ENCODE assay signal across 8 cellular contexts in genomic region chr19:610801-611505, GRCh38. TPM values are rescaled to one million over a fixed set of nuclear protein-coding genes. Genes with fewer than 3 reads are reported as not detected.
DNase-seq lines count a peak whose midpoint lies in the region; ATAC-seq, FAIRE-seq and TF ChIP-seq lines count a peak whose summit lies in the region.

No MANE protein-coding gene starts in this region.

- H3K36me3 ChIP-seq in GM12878 (ENCODE audit: control insufficient read depth in 2 of 2, insufficient read depth in 2 of 2, low read length in 1 of 2) (no peaks in the 10 kb centered on the region), right lobe of liver (no peaks in the 10 kb centered on the region)

- CTCF ChIA-PET in GM12878 (lab: Yijun Ruan, JAX) = interaction anchor here (1.0 kb wide), 1 partner anchor 100 kb away, joined by 3 read pairs; no protein-coding TSS in a partner anchor

- TF ChIP-seq POLR2A in GM12878 (IDR thresholded peaks at IDR 0.05; ENCODE audit: low read depth, low read length) (peak; percentile 58; the same call in 1 of the 2 replicates), right lobe of liver (IDR thresholded peaks at IDR 0.05) (no peak)

- intact Hi-C loops in GM12878 (cut with micrococcal nuclease; ENCODE audit: unreplicated experiment) (no loop called here), right lobe of liver (cut with DNase I) (no loop called here)

- TF ChIP-seq CTCF in GM20000 (IDR thresholded peaks at IDR 0.05; ENCODE audit: extremely low read depth, missing control alignments) (no peak), GM12878 (IDR thresholded peaks at IDR 0.05 in 2 of 3, conservative IDR thresholded peaks at IDR 0.05 in 1 of 3; ENCODE audit: control insufficient read depth in 2 of 3, extremely low read depth in 1 of 3, insufficient read depth in 1 of 3, low read depth in 3 of 3, low read length in 3 of 3) (no peak), right lobe of liver (IDR thresholded peaks at IDR 0.05) (no peak)

- H3K27me3 Mint-ChIP-seq in T-helper 2 cell treated with Interferon-gamma antibody and Interleukin-4, amounts not matched to agents 5 μg/mL and 100 μg/mL, for 36 hours (ENCODE audit: low read depth) = no peaks in the 10 kb centered on the region
- H3K27me3 Mint-ChIP-seq in stimulated activated memory B cell treated with anti-CD40 and anti-IgM and Interleukin-4, amounts not matched to agents 10 μg/mL and 1 μg/mL and 100 μg/mL, for 72 hours = peaks cover 9% of the 10 kb centered on the region

- POLR2A ChIA-PET in GM12878 (lab: Charles Lee) = interaction anchor here (0.9 to 1.4 kb wide), 3 partner anchors 15 to 79 kb away, joined by 3 to 7 read pairs (median 3); partner anchors contain the start of genes CDC34 and POLRMT

- SMC1A ChIA-PET in GM12878 (lab: Charles Lee; ENCODE audit: uncharacterized antibody, unreplicated experiment) = interaction anchor here (1.5 kb wide), 1 partner anchor 79 kb away, joined by 3 read pairs; the partner anchor contains the start of gene CDC34

- H3K4me1 ChIP-seq in GM12878 (ENCODE audit: control insufficient read depth, insufficient read depth, low read length) = peaks cover 8% of the 10 kb centered on the region
- H3K4me1 ChIP-seq in right lobe of liver = no peaks in the 10 kb centered on the region

- in situ Hi-C loops in GM12878 (cut with MboI) = no loop called here

- WGBS in GM12878 (ENCODE audit: insufficient coverage, insufficient replicate concordance, low lambda C conversion rate, missing lambda C conversion rate) = 33% methylated on average over 37 of the region's 37 CpGs
- WGBS in right lobe of liver (ENCODE audit: insufficient coverage, low coverage, low lambda C conversion rate, missing lambda C conversion rate) = 46% methylated on average over 9 of the region's 37 CpGs

- no peaks in the 10 kb centered on the region for H3K9me3 Mint-ChIP-seq in T-helper 2 cell treated with Interferon-gamma antibody and Interleukin-4, amounts not matched to agents 5 μg/mL and 100 μg/mL, for 36 hours
- H3K9me3 Mint-ChIP-seq in stimulated activated memory B cell treated with anti-CD40 and anti-IgM and Interleukin-4, amounts not matched to agents 10 μg/mL and 1 μg/mL and 100 μg/mL, for 72 hours = no peaks in the 10 kb centered on the region

- peak; percentile 41 for FAIRE-seq in GM12878 (lab: Jason Lieb, UNC)

- H3K27ac ChIP-seq in GM12878 (ENCODE audit: control insufficient read depth, insufficient read depth) (peak overlapping the region; percentile 73), right lobe of liver (no peak overlapping the region)

- H3K9ac ChIP-seq in GM12878 (ENCODE audit: control insufficient read depth, insufficient read depth, low read length) = peak overlapping the region; percentile 60; the same call in 1 of the 2 replicates

- peak overlapping the region; percentile 96 for H3K27ac Mint-ChIP-seq in T-helper 2 cell treated with Interferon-gamma antibody and Interleukin-4, amounts not matched to agents 5 μg/mL and 100 μg/mL, for 36 hours
- H3K27ac Mint-ChIP-seq in stimulated activated memory B cell treated with anti-CD40 and anti-IgM and Interleukin-4, amounts not matched to agents 10 μg/mL and 1 μg/mL and 100 μg/mL, for 72 hours = peak overlapping the region; percentile 76

- peak; percentile 82 for ATAC-seq in GM12878
- peak; percentile 13 to 50 (median 38) for ATAC-seq in right lobe of liver
- ATAC-seq in stimulated activated memory B cell treated with anti-CD40 and anti-IgM and Interleukin-4, amounts not matched to agents 10 μg/mL and 1 μg/mL and 100 μg/mL, for 72 hours = peak; percentile 70
- ATAC-seq in GM19452 (IDR thresholded peaks at IDR 0.05; ENCODE audit: unreplicated experiment) = no peak

- peak overlapping the region; percentile 88 for H3K4me3 Mint-ChIP-seq in T-helper 2 cell treated with Interferon-gamma antibody and Interleukin-4, amounts not matched to agents 5 μg/mL and 100 μg/mL, for 36 hours
- peak overlapping the region; percentile 78 for H3K4me3 Mint-ChIP-seq in stimulated activated memory B cell treated with anti-CD40 and anti-IgM and Interleukin-4, amounts not matched to agents 10 μg/mL and 1 μg/mL and 100 μg/mL, for 72 hours

- no peak overlapping the region; the same call in 1 of the 2 replicates for H3K4me3 ChIP-seq in GM12878
- no peak overlapping the region for H3K4me3 ChIP-seq in right lobe of liver

- H3K79me2 ChIP-seq in GM12878 (ENCODE audit: control insufficient read depth, insufficient read depth, low read length) = no peaks in the 10 kb centered on the region

- no TSS peak for BruUV-seq in GM12878 (replicated peaks; lab: Mats Ljungman, UMichigan)

- H4K20me1 ChIP-seq in GM12878 (ENCODE audit: control insufficient read depth, insufficient read depth) = no peaks in the 10 kb centered on the region

- TF ChIP-seq RAD21 in GM12878 (IDR thresholded peaks at IDR 0.05; ENCODE audit: insufficient read depth, low read depth, low read length) = no peak

- H2AFZ ChIP-seq in GM12878 (ENCODE audit: control insufficient read depth, low read depth, low read length) = peak overlapping the region; percentile 78

- H3K9me3 ChIP-seq in GM12878 (replicated peaks; ENCODE audit: control insufficient read depth, insufficient read depth, low read length) (no peaks in the 10 kb centered on the region), right lobe of liver (no peaks in the 10 kb centered on the region)

- peaks cover 6% of the 10 kb centered on the region for H3K36me3 Mint-ChIP-seq in T-helper 2 cell treated with Interferon-gamma antibody and Interleukin-4, amounts not matched to agents 5 μg/mL and 100 μg/mL, for 36 hours (ENCODE audit: low read depth)
- H3K36me3 Mint-ChIP-seq in stimulated activated memory B cell treated with anti-CD40 and anti-IgM and Interleukin-4, amounts not matched to agents 10 μg/mL and 1 μg/mL and 100 μg/mL, for 72 hours = peaks cover 13% of the 10 kb centered on the region

- TF ChIP-seq EP300 in GM12878 (IDR thresholded peaks at IDR 0.05; ENCODE audit: borderline replicate concordance in 1 of 2, control insufficient read depth in 1 of 2, low read depth in 2 of 2, low read length in 2 of 2) = no peak

- RAD21 ChIA-PET in GM12878 (lab: Charles Lee; ENCODE audit: unreplicated experiment) = no interaction called here

- H3K27me3 ChIP-seq in GM12878 (replicated peaks in 1 of 2; ENCODE audit: control insufficient read depth in 2 of 2, insufficient read depth in 2 of 2, low read length in 1 of 2) (no peaks in the 10 kb centered on the region), right lobe of liver (no peaks in the 10 kb centered on the region)

- H3K4me1 Mint-ChIP-seq in T-helper 2 cell treated with Interferon-gamma antibody and Interleukin-4, amounts not matched to agents 5 μg/mL and 100 μg/mL, for 36 hours (ENCODE audit: low read depth) = peaks cover 3% of the 10 kb centered on the region
- H3K4me1 Mint-ChIP-seq in stimulated activated memory B cell treated with anti-CD40 and anti-IgM and Interleukin-4, amounts not matched to agents 10 μg/mL and 1 μg/mL and 100 μg/mL, for 72 hours = peaks cover 19% of the 10 kb centered on the region

- H3K4me2 ChIP-seq in GM12878 (ENCODE audit: control insufficient read depth, insufficient read depth) = peak overlapping the region; percentile 74

- peak; percentile 87 for DNase-seq in GM20000 (ENCODE audit: low spot score)
- peak; percentile 59 for DNase-seq in T-helper 2 cell treated with Interferon-gamma antibody and Interleukin-4, amounts not matched to agents 5 μg/mL and 100 μg/mL, for 36 hours (ENCODE audit: low spot score)
- DNase-seq in GM12878 (ENCODE audit: low read depth, low spot score) = no peak
- peak in 1 of 3 donors; percentile 36 for DNase-seq in right lobe of liver
- no peak for DNase-seq in NCI-H526 (lab: John Stamatoyannopoulos, UW)
- DNase-seq in AML-193 (lab: John Stamatoyannopoulos, UW) = no peak

RNA-seq across cellular contexts. Expression of gene HCN2, which starts 21.3 kb away (rescaled TPM):
- total RNA-seq in GM12878 (2013; cell fraction: nucleolus; rRNA removed) = 0.12 TPM in 1 of 2 replicates, not detected in the other
- total RNA-seq in GM12878 (2014; rRNA removed) (0.11 TPM in 1 of 2 replicates, not detected in the other), GM12878 (2014; rRNA removed; fragmentation: Illumina TruSeq; extraction: Trizol) (0.04 TPM in 1 of 2 replicates, not detected in the other), GM12878 (2021) (0.45 and 0.54 TPM in 2 replicates), right lobe of liver (under 1 TPM in 5 of 6 experiments, not detected in 1; 0.05 to 0.27 (median 0.09) TPM)
- polyA plus RNA-seq in GM12878 (2011; ENCODE audit: low read depth) = 0.17 TPM
- polyA plus RNA-seq in GM12878 (2011; rRNA removed) (0.05 TPM in 1 of 2 replicates, not detected in the other), GM12878 (2014; fragmentation: Illumina TruSeq; extraction: Trizol) (0.01 TPM in 1 of 2 replicates, not detected in the other), GM12878 (2014; fragmentation: Nextera tagmentation; extraction: Ambion mirVana) (not detected), GM12878 (2014; rRNA removed) (0.09 and 0.13 TPM in 2 replicates), GM12878 (2016; fragmentation: Nextera tagmentation; extraction: Ambion mirVana) (not detected)
- polyA plus RNA-seq in GM12878 (2011; cell fraction: cytosol; rRNA removed) = 0.03 and 0.10 TPM in 2 replicates
- polyA plus RNA-seq in GM12878 (2011; cell fraction: nucleus; rRNA removed) = 0.34 and 0.51 TPM in 2 replicates
- 0.41 and 0.77 TPM in 2 replicates for polyA plus RNA-seq in GM12878 (2012)
- polyA minus RNA-seq in GM12878 (2011; rRNA and poly(A)+ RNA removed) = not detected in 2 replicates
- polyA minus RNA-seq in GM12878 (2011; cell fraction: cytosol; rRNA and poly(A)+ RNA removed) = not detected in 2 replicates
- polyA minus RNA-seq in GM12878 (2011; cell fraction: nucleus; rRNA and poly(A)+ RNA removed) = 0.12 TPM in 1 of 2 replicates, not detected in the other

RNA-seq across cellular contexts. Expression of gene POLRMT, which starts 22.4 kb away (rescaled TPM):
- total RNA-seq in GM12878 (2013; cell fraction: nucleolus; rRNA removed) = 47.3 and 62.5 TPM in 2 replicates
- total RNA-seq in GM12878 (2014; rRNA removed) = 36.5 and 42.8 TPM in 2 replicates
- 22.0 and 22.8 TPM in 2 replicates for total RNA-seq in GM12878 (2014; rRNA removed; fragmentation: Illumina TruSeq; extraction: Trizol)
- total RNA-seq in GM12878 (2021) = 57.6 and 59.8 TPM in 2 replicates
- polyA plus RNA-seq in GM12878 (2011; ENCODE audit: low read depth) = 24.6 TPM
- 16.6 and 54.0 TPM in 2 replicates for polyA plus RNA-seq in GM12878 (2011; rRNA removed)
- polyA plus RNA-seq in GM12878 (2011; cell fraction: cytosol; rRNA removed) = 27.6 and 50.3 TPM in 2 replicates
- 300 and 345 TPM in 2 replicates for polyA plus RNA-seq in GM12878 (2011; cell fraction: nucleus; rRNA removed)
- polyA plus RNA-seq in GM12878 (2012) = 36.1 and 38.8 TPM in 2 replicates
- 7.3 and 30.8 TPM in 2 replicates for polyA plus RNA-seq in GM12878 (2014; fragmentation: Illumina TruSeq; extraction: Trizol)
- polyA plus RNA-seq in GM12878 (2014; fragmentation: Nextera tagmentation; extraction: Ambion mirVana) = 10 to 100 TPM in 1 of 2 experiments, 1 to 10 TPM in 1; 9.9 to 27.9 TPM
- 38.4 and 52.6 TPM in 2 replicates for polyA plus RNA-seq in GM12878 (2014; rRNA removed)
- polyA plus RNA-seq in GM12878 (2016; fragmentation: Nextera tagmentation; extraction: Ambion mirVana) = 10 to 100 TPM; 28.1 to 44.7 TPM
- 91.7 and 110 TPM in 2 replicates for polyA minus RNA-seq in GM12878 (2011; rRNA and poly(A)+ RNA removed)
- 33.9 and 39.2 TPM in 2 replicates for polyA minus RNA-seq in GM12878 (2011; cell fraction: cytosol; rRNA and poly(A)+ RNA removed)
- polyA minus RNA-seq in GM12878 (2011; cell fraction: nucleus; rRNA and poly(A)+ RNA removed) = 50.2 and 63.4 TPM in 2 replicates
- 10 to 100 TPM; 25.9 to 42.9 (median 33.3) TPM for total RNA-seq in right lobe of liver

RNA-seq across cellular contexts. Expression of gene FGF22, which starts 28.7 kb away (rescaled TPM):
- not detected in 2 replicates for total RNA-seq in GM12878 (2013; cell fraction: nucleolus; rRNA removed)
- not detected in 2 replicates for total RNA-seq in GM12878 (2014; rRNA removed)
- total RNA-seq in GM12878 (2014; rRNA removed; fragmentation: Illumina TruSeq; extraction: Trizol) = not detected in 2 replicates
- not detected in 2 replicates for total RNA-seq in GM12878 (2021)
- polyA plus RNA-seq in GM12878 (2011; ENCODE audit: low read depth) = not detected
- polyA plus RNA-seq in GM12878 (2011; rRNA removed) = not detected in 2 replicates
- 0.03 TPM in 1 of 2 replicates, not detected in the other for polyA plus RNA-seq in GM12878 (2011; cell fraction: cytosol; rRNA removed)
- not detected in 2 replicates for polyA plus RNA-seq in GM12878 (2011; cell fraction: nucleus; rRNA removed)
- 0.24 TPM in 1 of 2 replicates, not detected in the other for polyA plus RNA-seq in GM12878 (2012)
- not detected in 2 replicates for polyA plus RNA-seq in GM12878 (2014; fragmentation: Illumina TruSeq; extraction: Trizol)
- polyA plus RNA-seq in GM12878 (2014; fragmentation: Nextera tagmentation; extraction: Ambion mirVana) = not detected
- polyA plus RNA-seq in GM12878 (2014; rRNA removed) = 0.05 and 0.13 TPM in 2 replicates
- not detected for polyA plus RNA-seq in GM12878 (2016; fragmentation: Nextera tagmentation; extraction: Ambion mirVana)
- not detected in 2 replicates for polyA minus RNA-seq in GM12878 (2011; rRNA and poly(A)+ RNA removed)
- polyA minus RNA-seq in GM12878 (2011; cell fraction: cytosol; rRNA and poly(A)+ RNA removed) = not detected in 2 replicates
- polyA minus RNA-seq in GM12878 (2011; cell fraction: nucleus; rRNA and poly(A)+ RNA removed) = not detected in 2 replicates
- total RNA-seq in right lobe of liver = under 1 TPM in 1 of 6 experiments, not detected in 5; 0.15 TPM

RNA-seq across cellular contexts. Expression of gene BSG, which starts 38.6 kb away (rescaled TPM):
- 235 and 258 TPM in 2 replicates for total RNA-seq in GM12878 (2013; cell fraction: nucleolus; rRNA removed)
- 209 and 247 TPM in 2 replicates for total RNA-seq in GM12878 (2014; rRNA removed)
- 53.5 and 64.8 TPM in 2 replicates for total RNA-seq in GM12878 (2014; rRNA removed; fragmentation: Illumina TruSeq; extraction: Trizol)
- 244 and 253 TPM in 2 replicates for total RNA-seq in GM12878 (2021)
- polyA plus RNA-seq in GM12878 (2011; ENCODE audit: low read depth) = 54.3 TPM
- polyA plus RNA-seq in GM12878 (2011; rRNA removed) = 66.3 and 248 TPM in 2 replicates
- polyA plus RNA-seq in GM12878 (2011; cell fraction: cytosol; rRNA removed) = 257 and 342 TPM in 2 replicates
- polyA plus RNA-seq in GM12878 (2011; cell fraction: nucleus; rRNA removed) = 260 and 337 TPM in 2 replicates
- polyA plus RNA-seq in GM12878 (2012) = 173 and 195 TPM in 2 replicates
- polyA plus RNA-seq in GM12878 (2014; fragmentation: Illumina TruSeq; extraction: Trizol) = 22.1 and 60.8 TPM in 2 replicates
- 1 to 10 TPM; 2.8 to 9.5 TPM for polyA plus RNA-seq in GM12878 (2014; fragmentation: Nextera tagmentation; extraction: Ambion mirVana)
- 151 and 202 TPM in 2 replicates for polyA plus RNA-seq in GM12878 (2014; rRNA removed)
- 100 to 1,000 TPM; 288 to 297 TPM for polyA plus RNA-seq in GM12878 (2016; fragmentation: Nextera tagmentation; extraction: Ambion mirVana)
- polyA minus RNA-seq in GM12878 (2011; rRNA and poly(A)+ RNA removed) = 137 and 184 TPM in 2 replicates
- 137 and 151 TPM in 2 replicates for polyA minus RNA-seq in GM12878 (2011; cell fraction: cytosol; rRNA and poly(A)+ RNA removed)
- polyA minus RNA-seq in GM12878 (2011; cell fraction: nucleus; rRNA and poly(A)+ RNA removed) = 45.3 and 89.1 TPM in 2 replicates
- 100 to 1,000 TPM in 4 of 6 experiments, 10 to 100 TPM in 2; 88.6 to 369 (median 124) TPM for total RNA-seq in right lobe of liver

RNA-seq across cellular contexts. Expression of gene RNF126, which starts 52.1 kb away (rescaled TPM):
- total RNA-seq in GM12878 (2013; cell fraction: nucleolus; rRNA removed) = 45.4 and 54.1 TPM in 2 replicates
- total RNA-seq in GM12878 (2014; rRNA removed) = 81.3 and 100 TPM in 2 replicates
- total RNA-seq in GM12878 (2014; rRNA removed; fragmentation: Illumina TruSeq; extraction: Trizol) = 13.5 and 19.2 TPM in 2 replicates
- 78.3 and 90.2 TPM in 2 replicates for total RNA-seq in GM12878 (2021)
- polyA plus RNA-seq in GM12878 (2011; ENCODE audit: low read depth) = 7.8 TPM
- 4.5 and 8.9 TPM in 2 replicates for polyA plus RNA-seq in GM12878 (2011; rRNA removed)
- 22.0 and 33.7 TPM in 2 replicates for polyA plus RNA-seq in GM12878 (2011; cell fraction: cytosol; rRNA removed)
- polyA plus RNA-seq in GM12878 (2011; cell fraction: nucleus; rRNA removed) = 59.1 and 84.4 TPM in 2 replicates
- 46.6 and 57.2 TPM in 2 replicates for polyA plus RNA-seq in GM12878 (2012)
- 0.90 and 5.2 TPM in 2 replicates for polyA plus RNA-seq in GM12878 (2014; fragmentation: Illumina TruSeq; extraction: Trizol)
- under 1 TPM; 0.45 to 0.73 TPM for polyA plus RNA-seq in GM12878 (2014; fragmentation: Nextera tagmentation; extraction: Ambion mirVana)
- polyA plus RNA-seq in GM12878 (2014; rRNA removed) = 84.2 and 98.4 TPM in 2 replicates
- 10 to 100 TPM; 81.9 to 85.7 TPM for polyA plus RNA-seq in GM12878 (2016; fragmentation: Nextera tagmentation; extraction: Ambion mirVana)
- 6.1 and 15.7 TPM in 2 replicates for polyA minus RNA-seq in GM12878 (2011; rRNA and poly(A)+ RNA removed)
- polyA minus RNA-seq in GM12878 (2011; cell fraction: cytosol; rRNA and poly(A)+ RNA removed) = 15.3 and 15.5 TPM in 2 replicates
- 20.7 and 35.5 TPM in 2 replicates for polyA minus RNA-seq in GM12878 (2011; cell fraction: nucleus; rRNA and poly(A)+ RNA removed)
- 10 to 100 TPM; 18.3 to 85.0 (median 28.8) TPM for total RNA-seq in right lobe of liver

Comparison
In these comparisons a context has a peak if more than half of its experiments do, and no peak if none do; other contexts are left out.
1. DNase-seq: peak in GM20000 (single experiment) and T-helper 2 cell treated with Interferon-gamma antibody and Interleukin-4, amounts not matched to agents 5 μg/mL and 100 μg/mL, for 36 hours (single experiment); none in GM12878 (single experiment), NCI-H526 (0 of 2) and AML-193 (0 of 2).